ENCODE assay signal across 8 cellular contexts in the genomic region with DNA sequence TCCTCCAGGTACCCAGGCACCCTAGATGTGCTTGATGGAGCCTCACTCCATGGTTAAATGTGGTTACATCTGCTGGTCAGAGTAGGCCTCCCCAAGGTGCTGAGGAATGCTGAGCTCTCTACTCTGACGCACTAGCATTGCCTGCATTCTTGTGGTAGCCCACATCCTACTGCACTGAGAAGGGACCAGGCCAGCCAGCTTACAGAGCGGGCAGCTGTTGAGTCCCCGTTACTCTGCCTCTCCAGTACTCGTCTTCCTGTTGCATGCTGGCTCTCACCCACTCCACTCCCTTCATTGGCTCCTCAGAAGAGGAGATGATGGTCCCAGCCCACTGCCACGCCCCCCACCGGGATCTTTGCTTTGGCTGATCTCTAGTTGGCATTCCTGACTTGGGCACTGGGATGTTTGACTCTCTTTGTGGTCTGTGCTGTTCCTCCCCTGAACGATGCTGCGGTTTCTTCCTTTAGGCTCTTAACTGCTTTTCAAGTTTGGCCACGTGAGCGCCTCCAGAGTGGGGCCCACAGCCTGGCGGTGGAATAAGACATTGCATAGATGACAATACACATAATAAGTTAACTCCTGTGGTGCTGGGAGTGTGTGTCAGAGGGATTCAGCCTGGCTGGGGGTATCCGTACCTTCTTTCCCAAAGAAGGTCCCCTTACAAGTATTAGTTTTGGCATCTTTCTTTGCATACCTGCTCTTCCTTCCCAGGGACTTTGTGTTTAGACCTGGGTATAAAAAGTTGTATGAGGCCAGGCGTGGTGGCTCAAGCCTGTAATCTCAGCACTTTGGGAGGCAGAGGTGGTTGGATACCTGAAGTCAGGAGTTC. TPM values are rescaled to one million over a fixed set of nuclear protein-coding genes. Genes with fewer than 3 reads are reported as not detected.
A peak's percentile ranks its signal among the peaks of the same experiment; 100 is the strongest.
DNase-seq lines count a peak whose midpoint lies in the region; ATAC-seq, FAIRE-seq and TF ChIP-seq lines count a peak whose summit lies in the region.

No MANE protein-coding gene starts in this region.

- no peaks in the 10 kb centered on the region for H3K27me3 ChIP-seq in small intestine (ENCODE audit: control insufficient read depth in 2 of 2, insufficient read depth in 2 of 2, low read length in 2 of 2)

- no peaks in the 10 kb centered on the region for H3K27me3 Mint-ChIP-seq in activated CD4-positive, alpha-beta memory T cell treated with anti-CD3 and anti-CD28 coated beads for 36 hours
- H3K27me3 Mint-ChIP-seq in endothelial cell (ENCODE audit: unreplicated experiment): peaks cover 6% of the 10 kb centered on the region

- POLR2A ChIA-PET in activated CD4-positive, alpha-beta memory T cell treated with anti-CD3 and anti-CD28 coated beads for 36 hours (lab: Charles Lee): interaction anchor here (2.6 kb wide), 1 partner anchor 27 kb away, joined by 14 read pairs; no protein-coding TSS in a partner anchor

- WGBS in small intestine, 3 donors: 57 to 79% (median 60%) methylated on average over 13 of the region's 13 CpGs

- H3K4me3 ChIP-seq in AG09309 (ENCODE audit: control insufficient read depth, low read depth, low read length): no peak overlapping the region
- H3K4me3 ChIP-seq in small intestine (ENCODE audit: low read depth in 1 of 2, low read length in 2 of 2): no peak overlapping the region

- ATAC-seq in GM21360 (IDR thresholded peaks at IDR 0.05; ENCODE audit: unreplicated experiment): peak; percentile 82

- H3K36me3 ChIP-seq in small intestine (ENCODE audit: control insufficient read depth in 2 of 2, insufficient read depth in 2 of 2, low read length in 2 of 2): no peaks in the 10 kb centered on the region

- no peaks in the 10 kb centered on the region for H3K36me3 Mint-ChIP-seq in activated CD4-positive, alpha-beta memory T cell treated with anti-CD3 and anti-CD28 coated beads for 36 hours
- no peaks in the 10 kb centered on the region for H3K36me3 Mint-ChIP-seq in endothelial cell (ENCODE audit: low read depth, unreplicated experiment)

- H3K9me3 Mint-ChIP-seq in activated CD4-positive, alpha-beta memory T cell treated with anti-CD3 and anti-CD28 coated beads for 36 hours: no peaks in the 10 kb centered on the region
- H3K9me3 Mint-ChIP-seq in endothelial cell (ENCODE audit: unreplicated experiment): no peaks in the 10 kb centered on the region

- peak overlapping the region; percentile 93 for H3K27ac Mint-ChIP-seq in activated CD4-positive, alpha-beta memory T cell treated with anti-CD3 and anti-CD28 coated beads for 36 hours
- peak overlapping the region; percentile 74 for H3K27ac Mint-ChIP-seq in endothelial cell (ENCODE audit: unreplicated experiment)

- no peaks in the 10 kb centered on the region for H3K4me1 ChIP-seq in small intestine (ENCODE audit: control insufficient read depth in 2 of 2, insufficient read depth in 1 of 2, low read depth in 1 of 2, low read length in 1 of 2)

- CTCF ChIA-PET in activated CD4-positive, alpha-beta memory T cell treated with anti-CD3 and anti-CD28 coated beads for 36 hours (lab: Charles Lee): interaction anchor here (1.0 to 3.6 kb wide), 5 partner anchors 11 to 167 kb away, joined by 3 to 25 read pairs (median 6); no protein-coding TSS in a partner anchor

- peak overlapping the region; percentile 46 to 82 for H3K27ac ChIP-seq in small intestine (ENCODE audit: low read depth in 1 of 2, low read length in 1 of 2)

- FAIRE-seq in small intestine (lab: Jason Lieb, UNC): no peak

- peaks cover 32% of the 10 kb centered on the region for H3K4me1 Mint-ChIP-seq in activated CD4-positive, alpha-beta memory T cell treated with anti-CD3 and anti-CD28 coated beads for 36 hours (ENCODE audit: low read depth)
- H3K4me1 Mint-ChIP-seq in endothelial cell (ENCODE audit: unreplicated experiment): peaks cover 33% of the 10 kb centered on the region

- DNase-seq in AG09309 (ENCODE audit: low read depth): peak; percentile 100
- DNase-seq in M059J (ENCODE audit: low read depth): peak; percentile 100
- DNase-seq in activated CD4-positive, alpha-beta memory T cell treated with anti-CD3 and anti-CD28 coated beads for 36 hours: peak; percentile 90
- no peak for DNase-seq in endothelial cell (ENCODE audit: low spot score)
- peak; percentile 67 for DNase-seq in small intestine
- no peak for DNase-seq in NCI-H526 (lab: John Stamatoyannopoulos, UW)
- DNase-seq in NAMALWA (ENCODE audit: low spot score): no peak

- intact Hi-C loops in activated CD4-positive, alpha-beta memory T cell treated with anti-CD3 and anti-CD28 coated beads for 36 hours (cut with micrococcal nuclease): loop anchor here (1.0 to 5.0 kb wide), 3 partner anchors 28 to 373 kb away; a partner anchor contains a TSS

- peak overlapping the region; percentile 48 for H3K4me3 Mint-ChIP-seq in activated CD4-positive, alpha-beta memory T cell treated with anti-CD3 and anti-CD28 coated beads for 36 hours
- no peak overlapping the region for H3K4me3 Mint-ChIP-seq in endothelial cell (ENCODE audit: unreplicated experiment)

- peak; percentile 64 for TF ChIP-seq CTCF in AG09309 (IDR thresholded peaks at IDR 0.05; ENCODE audit: control insufficient read depth, insufficient read depth, low read depth, low read length, missing control alignments)
- TF ChIP-seq CTCF in endothelial cell (IDR thresholded peaks at IDR 0.05; ENCODE audit: unreplicated experiment): no peak

- H3K9me3 ChIP-seq in small intestine (ENCODE audit: control insufficient read depth, low read depth): no peaks in the 10 kb centered on the region

RNA-seq across cellular contexts. Expression of a gene that starts 18.6 kb away (rescaled TPM):
- total RNA-seq in M059J (2014; rRNA removed; shearing (Covaris generic)): 0.20 and 2.8 TPM in 2 replicates
- total RNA-seq in activated CD4-positive, alpha-beta memory T cell treated with anti-CD3 and anti-CD28 coated beads for 36 hours: 1 to 10 TPM; 2.5 to 2.9 TPM
- 1.4 TPM for total RNA-seq in endothelial cell (ENCODE audit: unreplicated experiment)
- 1 to 10 TPM in 2 of 3 donors, not detected in 1; 1.1 to 1.6 TPM for polyA plus RNA-seq in small intestine

Comparison
In these comparisons a context has a peak if more than half of its experiments do, and no peak if none do; other contexts are left out.
1. DNase-seq: peak in AG09309 (single experiment), M059J (single experiment), activated CD4-positive, alpha-beta memory T cell treated with anti-CD3 and anti-CD28 coated beads for 36 hours (single experiment) and small intestine (single experiment); none in endothelial cell (single experiment), NCI-H526 (0 of 2) and NAMALWA (single experiment).